Comparison of ENCODE assay signal across 8 cellular contexts in the genomic region with DNA sequence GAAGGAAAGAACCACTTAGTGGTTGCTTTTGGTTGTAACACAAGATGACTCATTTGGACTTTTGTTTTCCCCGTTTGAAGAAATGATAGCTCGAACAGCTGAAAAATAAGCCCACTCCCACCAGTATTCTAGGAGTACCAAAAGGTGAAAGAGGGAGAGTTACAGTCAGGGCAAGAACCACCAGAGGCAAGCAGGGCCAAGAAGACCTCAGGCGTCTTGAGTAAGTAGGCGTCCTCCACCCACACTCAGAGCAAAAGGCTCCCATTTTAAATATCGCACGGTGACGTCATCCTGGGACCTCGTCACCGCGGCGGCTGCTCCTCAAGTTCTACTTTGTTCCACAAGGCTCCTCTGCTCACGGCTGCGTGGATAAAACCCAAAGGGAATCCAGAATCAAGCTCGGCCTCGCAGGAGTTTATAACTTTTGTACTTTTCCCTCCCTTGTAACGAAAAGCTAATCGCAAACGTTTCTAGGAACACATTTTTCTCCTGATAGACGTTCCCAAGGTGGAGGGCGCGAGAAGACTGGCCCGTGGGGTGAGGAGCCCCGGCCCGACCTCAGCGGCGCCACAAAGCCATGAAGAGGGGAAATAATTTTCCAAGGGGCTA.
A peak's percentile ranks its signal among the peaks of the same experiment; 100 is the strongest.
DNase-seq lines count a peak whose midpoint lies in the region; ATAC-seq and TF ChIP-seq lines count a peak whose summit lies in the region.

No MANE protein-coding gene starts in this region.

- in situ Hi-C loops in astrocyte of the cerebellum (cut with HindIII; ENCODE audit: low sequenced_read_pairs), result no loop called here

- no peak for TF ChIP-seq CTCF in GM12875 (IDR thresholded peaks at IDR 0.05; ENCODE audit: borderline replicate concordance, insufficient read depth, low read depth, low read length)
- no peak for TF ChIP-seq CTCF in astrocyte of the cerebellum (IDR thresholded peaks at IDR 0.05; ENCODE audit: low read depth, low read length, missing control alignments)
- TF ChIP-seq CTCF in retinal pigment epithelial cell (conservative IDR thresholded peaks at IDR 0.05; ENCODE audit: low read depth, low read length), result no peak

- peak; percentile 66 for ATAC-seq in HG02571 (IDR thresholded peaks at IDR 0.05; ENCODE audit: unreplicated experiment)

- DNase-seq in NAMALWA (ENCODE audit: low spot score), result peak; percentile 92
- peak; percentile 62 for DNase-seq in T-helper 22 cell (ENCODE audit: low read depth)
- peak; percentile 85 for DNase-seq in astrocyte of the cerebellum (ENCODE audit: low read depth)
- peak in 49 of 51 donors; percentile 4 to 76 (median 45) for DNase-seq in hypothalamus (lab: John Stamatoyannopoulos, UW)
- peak; percentile 69 for DNase-seq in retinal pigment epithelial cell (ENCODE audit: low read depth)
- no peak for DNase-seq in AML-193 (lab: John Stamatoyannopoulos, UW)

- H3K4me3 ChIP-seq in GM12875 (ENCODE audit: low read depth, low read length) (peak overlapping the region; percentile 90), astrocyte of the cerebellum (ENCODE audit: low read depth, low read length) (peak overlapping the region; percentile 92), retinal pigment epithelial cell (ENCODE audit: low read length) (peak overlapping the region; percentile 88)

Comparison
In these comparisons a context has a peak if more than half of its experiments do, and no peak if none do; other contexts are left out.
1. DNase-seq: peak in NAMALWA (single experiment), T-helper 22 cell (single experiment), astrocyte of the cerebellum (single experiment), hypothalamus (49 of 51) and retinal pigment epithelial cell (single experiment); none in AML-193 (0 of 2).
2. Peak in every context shown above with its lines, with median percentiles within 50 percentile points of each other: H3K4me3 ChIP-seq.